ENCODE assay signal across 16 cellular contexts in genomic region chr5:134659456-134659855, GRCh38.
"Had no signal": no experiment of that assay in that cellular context is flagged by ENCODE, and none has a peak within 500 bp of the region (broad histone marks: within the 10 kb centered on the region; RNA-seq: fewer than 3 reads in every experiment).

No MANE protein-coding gene starts in this region.

- H3K27me3 Mint-ChIP-seq: activated CD4-positive, alpha-beta memory T cell treated with anti-CD3 and anti-CD28 coated beads for 36 hours; activated naive CD8-positive, alpha-beta T cell treated with anti-CD3 and anti-CD28 coated beads, Interleukin-2, amount 50 U/mL, for 24 hours had no signal

- H3K27me3 ChIP-seq: brain microvascular endothelial cell, esophagus squamous epithelium, tibial nerve, uterus had no signal

- H3K27ac Mint-ChIP-seq: activated T-helper 1 cell treated with anti-CD3 and anti-CD28 coated beads, Interleukin-12 subunit alpha, Interleukin-12 subunit beta, Interleukin-2, Interleukin-4 antibody, amounts not matched to agents 30 ng/mL and 10 ng/mL and 1 ng/mL, durations not matched to agents 14 hours and 24 hours and 36 hours; nephron had no signal

- H3K9me3 Mint-ChIP-seq: activated CD4-positive, alpha-beta memory T cell treated with anti-CD3 and anti-CD28 coated beads for 36 hours; activated naive CD8-positive, alpha-beta T cell treated with anti-CD3 and anti-CD28 coated beads, Interleukin-2, amount 50 U/mL, for 24 hours; activated T-helper 1 cell treated with anti-CD3 and anti-CD28 coated beads, Interleukin-12 subunit alpha, Interleukin-12 subunit beta, Interleukin-2, Interleukin-4 antibody, amounts not matched to agents 30 ng/mL and 10 ng/mL and 1 ng/mL, durations not matched to agents 14 hours and 24 hours and 36 hours; nephron had no signal

- ATAC-seq: activated naive CD8-positive, alpha-beta T cell treated with anti-CD3 and anti-CD28 coated beads, Interleukin-2, amount 50 U/mL, for 24 hours had no signal

- H3K4me3 Mint-ChIP-seq: activated CD4-positive, alpha-beta memory T cell treated with anti-CD3 and anti-CD28 coated beads for 36 hours; activated naive CD8-positive, alpha-beta T cell treated with anti-CD3 and anti-CD28 coated beads, Interleukin-2, amount 50 U/mL, for 24 hours; activated T-helper 1 cell treated with anti-CD3 and anti-CD28 coated beads, Interleukin-12 subunit alpha, Interleukin-12 subunit beta, Interleukin-2, Interleukin-4 antibody, amounts not matched to agents 30 ng/mL and 10 ng/mL and 1 ng/mL, durations not matched to agents 14 hours and 24 hours and 36 hours; nephron had no signal

- H3K4me1 Mint-ChIP-seq: nephron had no signal

- H3K4me3 ChIP-seq: esophagus squamous epithelium, tibial nerve, uterus had no signal

- H3K9me3 ChIP-seq: esophagus squamous epithelium, tibial nerve, uterus had no signal

- H3K4me1 ChIP-seq: uterus had no signal

- H3K36me3 ChIP-seq: uterus had no signal

- H3K27ac ChIP-seq: brain microvascular endothelial cell, esophagus squamous epithelium, tibial nerve, uterus had no signal

- DNase-seq: activated CD4-positive, alpha-beta memory T cell treated with anti-CD3 and anti-CD28 coated beads for 36 hours; activated naive CD4-positive, alpha-beta T cell treated with Interleukin-2 at 50 U/mL for 16 hours; activated naive CD8-positive, alpha-beta T cell treated with anti-CD3 and anti-CD28 coated beads, Interleukin-2, amount 50 U/mL, for 24 hours; aorta; brain microvascular endothelial cell; central memory CD4-positive, alpha-beta T cell; esophagus squamous epithelium; mesendoderm; stimulated activated naive CD4-positive, alpha-beta T cell; substantia nigra; SW 1271; T-helper 2 cell; uterus had no signal
